Comparison of ENCODE assay signal across 8 cellular contexts in genomic region chr3:188439080-188439479, GRCh38.
DNase-seq lines count a peak whose midpoint lies in the region; ATAC-seq and TF ChIP-seq lines count a peak whose summit lies in the region.

No MANE protein-coding gene starts in this region.

- DNase-seq in EH (ENCODE audit: low read depth): peak; percentile 25
- DNase-seq in activated effector memory CD4-positive, alpha-beta T cell treated with Interleukin-2 at 50 U/mL for 16 hours: peak; percentile 3
- no peak for DNase-seq in nephron progenitor cell
- DNase-seq in C1 segment of cervical spinal cord (lab: John Stamatoyannopoulos, UW): no peak
- no peak for DNase-seq in MM.1S
- no peak for DNase-seq in HFFc6

- H3K4me3 Mint-ChIP-seq in nephron progenitor cell: no peak overlapping the region
- no peak overlapping the region for H3K4me3 Mint-ChIP-seq in HFFc6

- no peaks in the 10 kb centered on the region for H3K9me2 ChIP-seq in MM.1S (replicated peaks; ENCODE audit: insufficient read depth, low read length)

- peak; percentile 95 for ATAC-seq in GM21447 (IDR thresholded peaks at IDR 0.05; ENCODE audit: unreplicated experiment)

- H3K4me3 ChIP-seq in HUES6 (ENCODE audit: low read depth, low read length): no peak overlapping the region
- H3K4me3 ChIP-seq in MM.1S (ENCODE audit: low read length): no peak overlapping the region

- no peaks in the 10 kb centered on the region for H3K79me2 ChIP-seq in MM.1S (ENCODE audit: low read length)

- H3K4me2 ChIP-seq in MM.1S (ENCODE audit: low read depth, low read length): no peak overlapping the region

- H3K4me1 ChIP-seq in HUES6 (ENCODE audit: control insufficient read depth, insufficient read depth, low read length): 0 out of 2 replicates have a peak, but pooled peaks cover 11% of the 10 kb centered on the region
- H3K4me1 ChIP-seq in MM.1S (ENCODE audit: low read length): no peaks in the 10 kb centered on the region

- 0 out of 2 replicates have a peak overlapping the region, but pooled peaks have one; percentile 41 for H3K27ac ChIP-seq in HUES6 (ENCODE audit: low read depth, low read length)
- H3K27ac ChIP-seq in MM.1S (ENCODE audit: low read length): no peak overlapping the region

- H3K9ac ChIP-seq in HUES6 (ENCODE audit: low read length): no peak overlapping the region
- no peak overlapping the region for H3K9ac ChIP-seq in MM.1S (ENCODE audit: low read length)

- H3K36me3 ChIP-seq in HUES6 (ENCODE audit: control insufficient read depth, insufficient read depth, low read length) (no peaks in the 10 kb centered on the region), MM.1S (replicated peaks; ENCODE audit: insufficient read depth, low read length) (no peaks in the 10 kb centered on the region)

- no peaks in the 10 kb centered on the region for H3K9me3 Mint-ChIP-seq in nephron progenitor cell
- H3K9me3 Mint-ChIP-seq in HFFc6: no peaks in the 10 kb centered on the region

- H3F3A ChIP-seq in MM.1S (ENCODE audit: insufficient read depth, low read length): no peaks in the 10 kb centered on the region

- H3K27me3 ChIP-seq in HUES6 (ENCODE audit: control insufficient read depth, insufficient read depth, low read length) (no peaks in the 10 kb centered on the region), MM.1S (replicated peaks; ENCODE audit: insufficient read depth, low read length) (peaks cover 10% of the 10 kb centered on the region)

- no peak overlapping the region for H2AFZ ChIP-seq in MM.1S (ENCODE audit: low read length)

- peaks cover 16% of the 10 kb centered on the region for H3K36me3 Mint-ChIP-seq in nephron progenitor cell (ENCODE audit: low read depth)
- H3K36me3 Mint-ChIP-seq in HFFc6 (ENCODE audit: low read depth): peaks cover 19% of the 10 kb centered on the region

- H4K20me1 ChIP-seq in MM.1S (ENCODE audit: insufficient read depth, low read length): no peaks in the 10 kb centered on the region

- TF ChIP-seq CTCF in nephron progenitor cell (IDR thresholded peaks at IDR 0.05) (no peak), MM.1S (IDR thresholded peaks at IDR 0.05; ENCODE audit: low read length) (no peak), HFFc6 (IDR thresholded peaks at IDR 0.05) (no peak)

- H3K4me1 Mint-ChIP-seq in nephron progenitor cell (peaks cover 6% of the 10 kb centered on the region), HFFc6 (ENCODE audit: low read depth) (peaks cover 60% of the 10 kb centered on the region)

- H3K9me3 ChIP-seq in HUES6 (ENCODE audit: control insufficient read depth, insufficient read depth, low read depth, low read length) (no peaks in the 10 kb centered on the region), MM.1S (replicated peaks; ENCODE audit: insufficient read depth, low read length) (no peaks in the 10 kb centered on the region)

- H3K27ac Mint-ChIP-seq in nephron progenitor cell: peak overlapping the region; percentile 70
- H3K27ac Mint-ChIP-seq in HFFc6: no peak overlapping the region

- no peaks in the 10 kb centered on the region for H3K27me3 Mint-ChIP-seq in nephron progenitor cell (ENCODE audit: low read depth, poor library complexity)
- H3K27me3 Mint-ChIP-seq in HFFc6 (ENCODE audit: insufficient read depth): no peaks in the 10 kb centered on the region

Comparison
In these comparisons a context has a peak if more than half of its experiments do, and no peak if none do; other contexts are left out.
1. DNase-seq: peak in EH (single experiment) and activated effector memory CD4-positive, alpha-beta T cell treated with Interleukin-2 at 50 U/mL for 16 hours (single experiment); none in nephron progenitor cell (single experiment), C1 segment of cervical spinal cord (0 of 14), MM.1S (single experiment) and HFFc6 (single experiment).